In genomic region chr6:167113047-167113446, GRCh38 we compare ENCODE assay signal across 15 cellular contexts. TPM values are rescaled to one million over a fixed set of nuclear protein-coding genes. Genes with fewer than 3 reads are reported as not detected.
DNase-seq lines count a peak whose midpoint lies in the region; ATAC-seq lines count a peak whose summit lies in the region.
"Had no signal": no experiment of that assay in that cellular context is flagged by ENCODE, and none has a peak within 500 bp of the region (broad histone marks: within the 10 kb centered on the region; RNA-seq: fewer than 3 reads in every experiment).

No MANE protein-coding gene starts in this region.

- ATAC-seq in CD4-positive, CD25-positive, alpha-beta regulatory T cell (ENCODE audit: low read depth in 2 of 2): peak in 1 of 2 donors; percentile 23
- ATAC-seq in GM18873 (IDR thresholded peaks at IDR 0.05; ENCODE audit: low FRiP score, unreplicated experiment) (peak; percentile 37), HG02678 (IDR thresholded peaks at IDR 0.05; ENCODE audit: unreplicated experiment) (peak; percentile 52), HG03571 (IDR thresholded peaks at IDR 0.05; ENCODE audit: unreplicated experiment) (peak; percentile 46)
- ATAC-seq: GM23338 had no signal

- H3K27me3 ChIP-seq in CD4-positive, CD25-positive, alpha-beta regulatory T cell (ENCODE audit: control insufficient read depth, insufficient read depth, low read length): no peaks in the 10 kb centered on the region

- peak overlapping the region; percentile 95 for H3K27ac ChIP-seq in CD4-positive, CD25-positive, alpha-beta regulatory T cell (ENCODE audit: insufficient read depth, low read length, poor library complexity, severe bottlenecking)
- H3K27ac ChIP-seq: C4-2B, epithelial cell of prostate had no signal

- H3K4me3 Mint-ChIP-seq in CD4-positive, CD25-positive, alpha-beta regulatory T cell: peak overlapping the region; percentile 91 to 98 (median 93)
- H3K4me3 Mint-ChIP-seq: activated naive CD4-positive, alpha-beta T cell treated with anti-CD3 and anti-CD28 coated beads, Interleukin-2, amount 50 U/mL, for 24 hours; GM23338 had no signal

- peak overlapping the region; percentile 94 to 99 (median 95) for H3K27ac Mint-ChIP-seq in CD4-positive, CD25-positive, alpha-beta regulatory T cell
- H3K27ac Mint-ChIP-seq: activated naive CD4-positive, alpha-beta T cell treated with anti-CD3 and anti-CD28 coated beads, Interleukin-2, amount 50 U/mL, for 24 hours; GM23338 had no signal

- peaks cover 26 to 75% (median 49%) of the 10 kb centered on the region in 4 donors for H3K4me1 Mint-ChIP-seq in CD4-positive, CD25-positive, alpha-beta regulatory T cell

- no peaks in the 10 kb centered on the region for H3K36me3 ChIP-seq in CD4-positive, CD25-positive, alpha-beta regulatory T cell (ENCODE audit: control insufficient read depth, insufficient read depth, low read length)

- H3K9me3 ChIP-seq in CD4-positive, CD25-positive, alpha-beta regulatory T cell (ENCODE audit: control insufficient read depth in 2 of 2, low read length in 2 of 2): no peaks in the 10 kb centered on the region

- peaks cover 15% of the 10 kb centered on the region for H3K36me3 Mint-ChIP-seq in CD4-positive, CD25-positive, alpha-beta regulatory T cell
- H3K36me3 Mint-ChIP-seq: activated naive CD4-positive, alpha-beta T cell treated with anti-CD3 and anti-CD28 coated beads, Interleukin-2, amount 50 U/mL, for 24 hours had no signal

- no peak for DNase-seq in CD4-positive, CD25-positive, alpha-beta regulatory T cell
- no peak for DNase-seq in SHP77 treated with DMSO at 0.1 percent for 48 hours (lab: John Stamatoyannopoulos, UW)
- no peak for DNase-seq in GM19238 (ENCODE audit: insufficient read length, low spot score)
- DNase-seq in HuH-7 (ENCODE audit: low spot score): no peak
- DNase-seq in ecto neural progenitor cell (ENCODE audit: low spot score): no peak
- DNase-seq: kidney glomerular epithelial cell, NCI-H1694 treated with DMSO at 0.1 percent for 48 hours, T-helper 2 cell had no signal

- peaks cover 5% of the 10 kb centered on the region for H3K27me3 Mint-ChIP-seq in CD4-positive, CD25-positive, alpha-beta regulatory T cell
- H3K27me3 Mint-ChIP-seq: activated naive CD4-positive, alpha-beta T cell treated with anti-CD3 and anti-CD28 coated beads, Interleukin-2, amount 50 U/mL, for 24 hours had no signal

- peak overlapping the region; percentile 97 for H3K4me3 ChIP-seq in CD4-positive, CD25-positive, alpha-beta regulatory T cell (ENCODE audit: low read depth, low read length)
- H3K4me3 ChIP-seq: GM23338 had no signal

- peaks cover 0 to 6% (median 0%) of the 10 kb centered on the region in 7 donors for H3K9me3 Mint-ChIP-seq in CD4-positive, CD25-positive, alpha-beta regulatory T cell
- H3K9me3 Mint-ChIP-seq: activated naive CD4-positive, alpha-beta T cell treated with anti-CD3 and anti-CD28 coated beads, Interleukin-2, amount 50 U/mL, for 24 hours; GM23338 had no signal

- peaks cover 65% of the 10 kb centered on the region for H3K4me1 ChIP-seq in CD4-positive, CD25-positive, alpha-beta regulatory T cell (ENCODE audit: control insufficient read depth, insufficient read depth, low read length, poor library complexity, severe bottlenecking)

RNA-seq across cellular contexts. Expression of gene CCR6, which starts 9.8 kb away (rescaled TPM):
- 40.8 TPM for total RNA-seq in CD4-positive, CD25-positive, alpha-beta regulatory T cell
- 10 to 100 TPM; 52.7 to 97.3 (median 79.0) TPM for polyA plus RNA-seq in CD4-positive, CD25-positive, alpha-beta regulatory T cell
- total RNA-seq: GM23338 had no signal
- polyA plus RNA-seq: GM23338 had no signal

RNA-seq across cellular contexts. Expression of gene GPR31, which starts 44.7 kb away (rescaled TPM):
- total RNA-seq in CD4-positive, CD25-positive, alpha-beta regulatory T cell: not detected
- polyA plus RNA-seq in CD4-positive, CD25-positive, alpha-beta regulatory T cell: not detected
- total RNA-seq: GM23338 had no signal
- polyA plus RNA-seq: GM23338 had no signal
